Comparison of ENCODE assay signal across 1 cellular context in the genomic region with DNA sequence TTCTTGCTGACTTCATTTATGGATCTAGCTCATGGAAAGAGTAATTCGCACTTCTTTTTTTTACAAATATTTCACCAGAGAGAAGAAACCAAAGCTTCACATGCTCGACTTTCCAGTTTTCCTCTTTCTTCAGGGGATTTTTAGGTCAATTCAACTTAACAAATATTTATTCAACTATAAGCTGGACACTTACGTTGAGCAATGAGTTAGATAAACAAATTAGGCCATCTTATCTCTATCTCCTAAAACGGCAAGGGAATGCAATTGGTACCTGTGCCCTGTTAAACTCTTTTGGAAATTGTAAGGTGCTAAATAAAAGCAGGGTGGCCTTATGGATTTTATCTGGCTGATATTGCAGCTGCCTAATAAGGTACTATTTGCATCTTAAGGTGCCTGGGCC.
TF ChIP-seq lines count a peak whose summit lies in the region.

No MANE protein-coding gene starts in this region.

TF ChIP-seq in SK-N-SH treated with all-trans-retinoic acid at 6 μM for 48 hours, 23 proteins besides CTCF, POLR2A, EP300 and RAD21 (continued from another document):
- TF ChIP-seq, protein P1, sequence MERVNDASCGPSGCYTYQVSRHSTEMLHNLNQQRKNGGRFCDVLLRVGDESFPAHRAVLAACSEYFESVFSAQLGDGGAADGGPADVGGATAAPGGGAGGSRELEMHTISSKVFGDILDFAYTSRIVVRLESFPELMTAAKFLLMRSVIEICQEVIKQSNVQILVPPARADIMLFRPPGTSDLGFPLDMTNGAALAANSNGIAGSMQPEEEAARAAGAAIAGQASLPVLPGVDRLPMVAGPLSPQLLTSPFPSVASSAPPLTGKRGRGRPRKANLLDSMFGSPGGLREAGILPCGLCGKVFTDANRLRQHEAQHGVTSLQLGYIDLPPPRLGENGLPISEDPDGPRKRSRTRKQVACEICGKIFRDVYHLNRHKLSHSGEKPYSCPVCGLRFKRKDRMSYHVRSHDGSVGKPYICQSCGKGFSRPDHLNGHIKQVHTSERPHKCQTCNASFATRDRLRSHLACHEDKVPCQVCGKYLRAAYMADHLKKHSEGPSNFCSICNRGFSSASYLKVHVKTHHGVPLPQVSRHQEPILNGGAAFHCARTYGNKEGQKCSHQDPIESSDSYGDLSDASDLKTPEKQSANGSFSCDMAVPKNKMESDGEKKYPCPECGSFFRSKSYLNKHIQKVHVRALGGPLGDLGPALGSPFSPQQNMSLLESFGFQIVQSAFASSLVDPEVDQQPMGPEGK (CRISPR knock-in tag; IDR thresholded peaks at IDR 0.05; ENCODE audit: borderline replicate concordance) = no peak
- TF ChIP-seq ISL1 (CRISPR knock-in tag; IDR thresholded peaks at IDR 0.05) (no peak), PPARA (CRISPR knock-in tag; IDR thresholded peaks at IDR 0.05; ENCODE audit: borderline replicate concordance) (no peak), OSR1 (CRISPR knock-in tag; IDR thresholded peaks at IDR 0.05) (no peak), CSDC2 (CRISPR knock-in tag; IDR thresholded peaks at IDR 0.05) (no peak), ZNF8 (CRISPR knock-in tag; IDR thresholded peaks at IDR 0.05) (no peak), ESRRG (CRISPR knock-in tag; IDR thresholded peaks at IDR 0.05) (no peak), TCF4 (CRISPR knock-in tag; IDR thresholded peaks at IDR 0.05; ENCODE audit: borderline replicate concordance) (no peak), ZNF565 (CRISPR knock-in tag; conservative IDR thresholded peaks at IDR 0.05; ENCODE audit: low read depth) (no peak), SNAI2 (CRISPR knock-in tag; IDR thresholded peaks at IDR 0.05) (no peak)
- TF ChIP-seq, protein P2, sequence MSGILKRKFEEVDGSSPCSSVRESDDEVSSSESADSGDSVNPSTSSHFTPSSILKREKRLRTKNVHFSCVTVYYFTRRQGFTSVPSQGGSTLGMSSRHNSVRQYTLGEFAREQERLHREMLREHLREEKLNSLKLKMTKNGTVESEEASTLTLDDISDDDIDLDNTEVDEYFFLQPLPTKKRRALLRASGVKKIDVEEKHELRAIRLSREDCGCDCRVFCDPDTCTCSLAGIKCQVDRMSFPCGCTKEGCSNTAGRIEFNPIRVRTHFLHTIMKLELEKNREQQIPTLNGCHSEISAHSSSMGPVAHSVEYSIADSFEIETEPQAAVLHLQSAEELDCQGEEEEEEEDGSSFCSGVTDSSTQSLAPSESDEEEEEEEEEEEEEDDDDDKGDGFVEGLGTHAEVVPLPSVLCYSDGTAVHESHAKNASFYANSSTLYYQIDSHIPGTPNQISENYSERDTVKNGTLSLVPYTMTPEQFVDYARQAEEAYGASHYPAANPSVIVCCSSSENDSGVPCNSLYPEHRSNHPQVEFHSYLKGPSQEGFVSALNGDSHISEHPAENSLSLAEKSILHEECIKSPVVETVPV (CRISPR knock-in tag; IDR thresholded peaks at IDR 0.05) = no peak
- TF ChIP-seq, protein P3, sequence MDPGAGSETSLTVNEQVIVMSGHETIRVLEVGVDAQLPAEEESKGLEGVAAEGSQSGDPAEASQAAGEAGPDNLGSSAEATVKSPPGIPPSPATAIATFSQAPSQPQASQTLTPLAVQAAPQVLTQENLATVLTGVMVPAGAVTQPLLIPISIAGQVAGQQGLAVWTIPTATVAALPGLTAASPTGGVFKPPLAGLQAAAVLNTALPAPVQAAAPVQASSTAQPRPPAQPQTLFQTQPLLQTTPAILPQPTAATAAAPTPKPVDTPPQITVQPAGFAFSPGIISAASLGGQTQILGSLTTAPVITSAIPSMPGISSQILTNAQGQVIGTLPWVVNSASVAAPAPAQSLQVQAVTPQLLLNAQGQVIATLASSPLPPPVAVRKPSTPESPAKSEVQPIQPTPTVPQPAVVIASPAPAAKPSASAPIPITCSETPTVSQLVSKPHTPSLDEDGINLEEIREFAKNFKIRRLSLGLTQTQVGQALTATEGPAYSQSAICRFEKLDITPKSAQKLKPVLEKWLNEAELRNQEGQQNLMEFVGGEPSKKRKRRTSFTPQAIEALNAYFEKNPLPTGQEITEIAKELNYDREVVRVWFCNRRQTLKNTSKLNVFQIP (CRISPR knock-in tag; IDR thresholded peaks at IDR 0.05; ENCODE audit: borderline replicate concordance, low read depth) = no peak
